In the genomic region with DNA sequence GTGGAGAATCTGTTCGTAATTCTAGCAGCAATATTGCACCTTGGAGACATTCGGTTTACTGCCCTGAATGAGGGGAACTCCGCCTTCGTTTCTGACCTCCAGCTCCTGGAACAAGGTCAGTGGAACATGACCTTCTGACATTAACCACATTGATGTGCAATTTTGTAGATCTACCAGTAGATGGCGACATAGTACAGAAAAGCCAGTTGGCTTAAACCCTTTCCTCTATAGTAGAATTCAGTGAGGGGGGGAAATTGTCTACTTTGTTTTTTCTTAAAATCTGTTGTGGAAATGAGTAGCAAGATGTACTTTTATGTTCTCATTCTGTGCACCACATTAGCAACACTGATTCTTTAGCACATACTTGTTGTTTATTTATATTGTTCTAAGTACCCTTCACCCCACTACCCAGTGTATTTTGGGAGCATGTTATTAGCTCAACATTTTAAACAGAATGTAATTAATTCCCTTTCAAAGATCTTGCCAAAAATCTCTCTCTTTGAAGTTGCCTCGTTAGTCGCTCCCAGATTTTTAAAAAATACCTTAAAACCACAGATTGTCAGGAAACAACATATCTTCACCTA, we compare ENCODE assay signal across 8 cellular contexts.
DNase-seq lines count a peak whose midpoint lies in the region; ATAC-seq, FAIRE-seq and TF ChIP-seq lines count a peak whose summit lies in the region.

No MANE protein-coding gene starts in this region.

- H3K4me3 Mint-ChIP-seq in GM23338: no peak overlapping the region
- H3K4me3 Mint-ChIP-seq in effector memory CD8-positive, alpha-beta T cell: no peak overlapping the region
- no peak overlapping the region for H3K4me3 Mint-ChIP-seq in memory B cell

- H3K9me2 ChIP-seq in GM23338 (ENCODE audit: insufficient read depth): no peaks in the 10 kb centered on the region

- DNase-seq in GF-D8 (lab: John Stamatoyannopoulos, UW) (peak; percentile 30), GM23338 (ENCODE audit: low spot score) (peak; percentile 75), KG1 (lab: John Stamatoyannopoulos, UW) (peak; percentile 40), Panc1 (ENCODE audit: low read depth, low spot score) (peak; percentile 46), memory B cell (ENCODE audit: low spot score in 2 of 2) (peak in 1 of 2 donors; percentile 39), lower leg skin (ENCODE audit: low spot score in 2 of 2) (no peak)
- no peak for DNase-seq in effector memory CD8-positive, alpha-beta T cell

- TF ChIP-seq CTCF in GM23338 (conservative IDR thresholded peaks at IDR 0.05; ENCODE audit: low read depth in 2 of 2) (peak; percentile 84 to 90), Panc1 (IDR thresholded peaks at IDR 0.05) (peak; percentile 63), lower leg skin (IDR thresholded peaks at IDR 0.05) (peak in 1 of 3 donors; percentile 44)

- H3K9me3 Mint-ChIP-seq in GM23338: no peaks in the 10 kb centered on the region
- H3K9me3 Mint-ChIP-seq in effector memory CD8-positive, alpha-beta T cell: no peaks in the 10 kb centered on the region
- no peaks in the 10 kb centered on the region for H3K9me3 Mint-ChIP-seq in memory B cell

- 8% methylated on average over 7 of the region's 7 CpGs for WGBS in lower leg skin, 2 donors

- ATAC-seq in GM23338 (peak; percentile 82), Panc1 (peak; percentile 82), memory B cell (ENCODE audit: low read depth) (peak; percentile 74)
- peak; percentile 65 for ATAC-seq in effector memory CD8-positive, alpha-beta T cell (replicated peaks)

- H3F3A ChIP-seq in GM23338 (replicated peaks; ENCODE audit: low read depth): no peaks in the 10 kb centered on the region

- BruUV-seq in Panc1 (replicated peaks; lab: Mats Ljungman, UMichigan): no TSS peak

- intact Hi-C loops in Panc1 (cut with micrococcal nuclease; ENCODE audit: unreplicated experiment) (loop anchor here (5.0 to 10.0 kb wide), 4 partner anchors 173 to 1156 kb away; no protein-coding TSS in a partner anchor), lower leg skin (cut with DNase I; ENCODE audit: low total_unique reads) (no loop called here)

- H3K36me3 Mint-ChIP-seq in GM23338 (ENCODE audit: low read depth) (no peaks in the 10 kb centered on the region), memory B cell (no peaks in the 10 kb centered on the region)
- no peaks in the 10 kb centered on the region for H3K36me3 Mint-ChIP-seq in effector memory CD8-positive, alpha-beta T cell (ENCODE audit: insufficient read depth)

- no peak for TF ChIP-seq POLR2A in lower leg skin (IDR thresholded peaks at IDR 0.05)

- CTCF ChIA-PET in Panc1 (lab: Charles Lee): interaction anchor here (0.6 to 0.7 kb wide), 4 partner anchors 184 to 783 kb away, joined by 3 to 4 read pairs (median 3); no protein-coding TSS in a partner anchor

- H3K4me1 Mint-ChIP-seq in GM23338: peaks cover 2% of the 10 kb centered on the region; the same call in 2 of the 3 replicates
- no peaks in the 10 kb centered on the region for H3K4me1 Mint-ChIP-seq in effector memory CD8-positive, alpha-beta T cell (ENCODE audit: low read depth in 2 of 2)
- no peaks in the 10 kb centered on the region for H3K4me1 Mint-ChIP-seq in memory B cell

- H3K27me3 ChIP-seq in GM23338 (ENCODE audit: insufficient read depth): no peaks in the 10 kb centered on the region
- no peaks in the 10 kb centered on the region for H3K27me3 ChIP-seq in Panc1 (ENCODE audit: control insufficient read depth, insufficient read depth, low read length)

- no peaks in the 10 kb centered on the region for H3K36me3 ChIP-seq in GM23338 (ENCODE audit: insufficient read depth)
- no peaks in the 10 kb centered on the region for H3K36me3 ChIP-seq in Panc1 (ENCODE audit: control insufficient read depth, insufficient read depth, low read length)

- peak; percentile 88 for FAIRE-seq in A204.1 (lab: Jason Lieb, UNC)

- H3K4me1 ChIP-seq in GM23338 (ENCODE audit: insufficient read depth) (no peaks in the 10 kb centered on the region), Panc1 (ENCODE audit: control insufficient read depth, insufficient read depth, low read length) (no peaks in the 10 kb centered on the region)

- in situ Hi-C loops in Panc1 (cut with HindIII; ENCODE audit: low pct_unique_long_range_greater_than_20kb, low sequenced_read_pairs): no loop called here

- H3K79me2 ChIP-seq in GM23338 (replicated peaks; ENCODE audit: insufficient read depth): no peaks in the 10 kb centered on the region

- H3K4me3 ChIP-seq in GM23338 (no peak overlapping the region), Panc1 (ENCODE audit: low read depth in 2 of 2, low read length in 2 of 2) (no peak overlapping the region), lower leg skin (ENCODE audit: low read depth, poor library complexity, severe bottlenecking) (no peak overlapping the region)

- POLR2A ChIA-PET in Panc1 (lab: Charles Lee): no interaction called here

- peaks cover 1% of the 10 kb centered on the region for H3K27me3 Mint-ChIP-seq in GM23338 (ENCODE audit: insufficient read depth, low read depth, poor library complexity)
- H3K27me3 Mint-ChIP-seq in effector memory CD8-positive, alpha-beta T cell: peaks cover 0 to 5% of the 10 kb centered on the region in 2 donors
- peaks cover 2% of the 10 kb centered on the region for H3K27me3 Mint-ChIP-seq in memory B cell

- H3K27ac ChIP-seq in GM23338 (ENCODE audit: low read depth): no peak overlapping the region
- H3K27ac ChIP-seq in Panc1 (ENCODE audit: low read length): no peak overlapping the region

- H4K20me1 ChIP-seq in GM23338 (replicated peaks; ENCODE audit: insufficient read depth): no peaks in the 10 kb centered on the region

- H3K9me3 ChIP-seq in Panc1 (ENCODE audit: control insufficient read depth, insufficient read depth, low read depth, low read length): no peaks in the 10 kb centered on the region

- H2AFZ ChIP-seq in GM23338: no peak overlapping the region

- H3K4me2 ChIP-seq in GM23338: no peak overlapping the region

- H3K27ac Mint-ChIP-seq in GM23338 (peak overlapping the region; percentile 55; the same call in 1 of the 2 replicates), memory B cell (no peak overlapping the region)
- no peak overlapping the region for H3K27ac Mint-ChIP-seq in effector memory CD8-positive, alpha-beta T cell

TF ChIP-seq in GM23338, 12 proteins besides CTCF, POLR2A, EP300 and RAD21 (continues in another document):
- TF ChIP-seq ZNF114 (CRISPR knock-in tag; IDR thresholded peaks at IDR 0.05): no peak
- TF ChIP-seq, protein P1, sequence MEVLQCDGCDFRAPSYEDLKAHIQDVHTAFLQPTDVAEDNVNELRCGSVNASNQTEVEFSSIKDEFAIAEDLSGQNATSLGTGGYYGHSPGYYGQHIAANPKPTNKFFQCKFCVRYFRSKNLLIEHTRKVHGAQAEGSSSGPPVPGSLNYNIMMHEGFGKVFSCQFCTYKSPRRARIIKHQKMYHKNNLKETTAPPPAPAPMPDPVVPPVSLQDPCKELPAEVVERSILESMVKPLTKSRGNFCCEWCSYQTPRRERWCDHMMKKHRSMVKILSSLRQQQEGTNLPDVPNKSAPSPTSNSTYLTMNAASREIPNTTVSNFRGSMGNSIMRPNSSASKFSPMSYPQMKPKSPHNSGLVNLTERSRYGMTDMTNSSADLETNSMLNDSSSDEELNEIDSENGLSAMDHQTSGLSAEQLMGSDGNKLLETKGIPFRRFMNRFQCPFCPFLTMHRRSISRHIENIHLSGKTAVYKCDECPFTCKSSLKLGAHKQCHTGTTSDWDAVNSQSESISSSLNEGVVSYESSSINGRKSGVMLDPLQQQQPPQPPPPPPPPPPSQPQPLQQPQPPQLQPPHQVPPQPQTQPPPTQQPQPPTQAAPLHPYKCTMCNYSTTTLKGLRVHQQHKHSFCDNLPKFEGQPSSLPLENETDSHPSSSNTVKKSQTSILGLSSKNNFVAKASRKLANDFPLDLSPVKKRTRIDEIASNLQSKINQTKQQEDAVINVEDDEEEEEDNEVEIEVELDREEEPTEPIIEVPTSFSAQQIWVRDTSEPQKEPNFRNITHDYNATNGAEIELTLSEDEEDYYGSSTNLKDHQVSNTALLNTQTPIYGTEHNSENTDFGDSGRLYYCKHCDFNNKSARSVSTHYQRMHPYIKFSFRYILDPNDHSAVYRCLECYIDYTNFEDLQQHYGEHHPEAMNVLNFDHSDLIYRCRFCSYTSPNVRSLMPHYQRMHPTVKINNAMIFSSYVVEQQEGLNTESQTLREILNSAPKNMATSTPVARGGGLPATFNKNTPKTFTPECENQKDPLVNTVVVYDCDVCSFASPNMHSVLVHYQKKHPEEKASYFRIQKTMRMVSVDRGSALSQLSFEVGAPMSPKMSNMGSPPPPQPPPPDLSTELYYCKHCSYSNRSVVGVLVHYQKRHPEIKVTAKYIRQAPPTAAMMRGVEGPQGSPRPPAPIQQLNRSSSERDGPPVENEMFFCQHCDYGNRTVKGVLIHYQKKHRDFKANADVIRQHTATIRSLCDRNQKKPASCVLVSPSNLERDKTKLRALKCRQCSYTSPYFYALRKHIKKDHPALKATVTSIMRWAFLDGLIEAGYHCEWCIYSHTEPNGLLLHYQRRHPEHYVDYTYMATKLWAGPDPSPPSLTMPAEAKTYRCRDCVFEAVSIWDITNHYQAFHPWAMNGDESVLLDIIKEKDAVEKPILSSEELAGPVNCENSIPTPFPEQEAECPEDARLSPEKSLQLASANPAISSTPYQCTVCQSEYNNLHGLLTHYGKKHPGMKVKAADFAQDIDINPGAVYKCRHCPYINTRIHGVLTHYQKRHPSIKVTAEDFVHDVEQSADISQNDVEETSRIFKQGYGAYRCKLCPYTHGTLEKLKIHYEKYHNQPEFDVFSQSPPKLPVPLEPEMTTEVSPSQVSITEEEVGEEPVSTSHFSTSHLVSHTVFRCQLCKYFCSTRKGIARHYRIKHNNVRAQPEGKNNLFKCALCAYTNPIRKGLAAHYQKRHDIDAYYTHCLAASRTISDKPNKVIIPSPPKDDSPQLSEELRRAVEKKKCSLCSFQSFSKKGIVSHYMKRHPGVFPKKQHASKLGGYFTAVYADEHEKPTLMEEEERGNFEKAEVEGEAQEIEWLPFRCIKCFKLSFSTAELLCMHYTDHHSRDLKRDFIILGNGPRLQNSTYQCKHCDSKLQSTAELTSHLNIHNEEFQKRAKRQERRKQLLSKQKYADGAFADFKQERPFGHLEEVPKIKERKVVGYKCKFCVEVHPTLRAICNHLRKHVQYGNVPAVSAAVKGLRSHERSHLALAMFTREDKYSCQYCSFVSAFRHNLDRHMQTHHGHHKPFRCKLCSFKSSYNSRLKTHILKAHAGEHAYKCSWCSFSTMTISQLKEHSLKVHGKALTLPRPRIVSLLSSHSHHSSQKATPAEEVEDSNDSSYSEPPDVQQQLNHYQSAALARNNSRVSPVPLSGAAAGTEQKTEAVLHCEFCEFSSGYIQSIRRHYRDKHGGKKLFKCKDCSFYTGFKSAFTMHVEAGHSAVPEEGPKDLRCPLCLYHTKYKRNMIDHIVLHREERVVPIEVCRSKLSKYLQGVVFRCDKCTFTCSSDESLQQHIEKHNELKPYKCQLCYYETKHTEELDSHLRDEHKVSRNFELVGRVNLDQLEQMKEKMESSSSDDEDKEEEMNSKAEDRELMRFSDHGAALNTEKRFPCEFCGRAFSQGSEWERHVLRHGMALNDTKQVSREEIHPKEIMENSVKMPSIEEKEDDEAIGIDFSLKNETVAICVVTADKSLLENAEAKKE (CRISPR knock-in tag; IDR thresholded peaks at IDR 0.05): no peak

Comparison
In these comparisons a context has a peak if more than half of its experiments do, and no peak if none do; other contexts are left out.
1. DNase-seq: peak in GF-D8 (single experiment), GM23338 (single experiment), KG1 (single experiment) and Panc1 (single experiment); none in effector memory CD8-positive, alpha-beta T cell (0 of 3) and lower leg skin (0 of 2).
2. Peak in every context shown above with its lines, with median percentiles within 50 percentile points of each other: ATAC-seq.